In the genomic region with DNA sequence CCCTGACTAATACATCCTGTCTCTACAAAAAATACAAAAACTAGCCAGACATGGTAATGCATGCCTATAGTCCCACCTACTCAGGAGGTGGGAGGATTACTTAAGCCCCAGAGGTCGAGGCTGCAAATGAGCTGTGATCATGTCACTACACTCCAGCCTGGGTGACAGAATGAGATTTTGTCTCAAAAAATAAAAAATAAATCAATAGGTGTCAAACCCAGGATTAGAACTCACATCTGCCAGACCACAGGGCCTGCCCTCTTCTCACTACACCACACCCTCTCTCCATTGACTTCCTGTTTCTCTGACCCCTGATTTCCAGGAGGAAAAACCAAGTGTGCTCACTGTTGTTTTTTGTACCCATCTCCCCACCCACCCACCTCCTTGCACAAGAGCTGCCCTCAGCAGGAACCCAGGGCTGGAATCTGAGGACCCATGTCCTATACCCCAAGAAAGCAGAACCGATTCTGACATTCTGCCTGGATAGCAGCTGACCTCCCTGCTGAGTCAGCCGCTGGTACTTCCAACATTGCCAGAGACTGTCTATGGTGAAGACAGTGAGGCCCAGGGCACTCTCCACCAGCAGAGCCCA, we compare ENCODE assay signal across 12 cellular contexts. TPM values are rescaled to one million over a fixed set of nuclear protein-coding genes. Genes with fewer than 3 reads are reported as not detected.
DNase-seq lines count a peak whose midpoint lies in the region; ATAC-seq and TF ChIP-seq lines count a peak whose summit lies in the region.
"Had no signal": no experiment of that assay in that cellular context is flagged by ENCODE, and none has a peak within 500 bp of the region (broad histone marks: within the 10 kb centered on the region; RNA-seq: fewer than 3 reads in every experiment).

No MANE protein-coding gene starts in this region.

- peak; percentile 25 for DNase-seq in NK-92 treated with Interleukin-12 subunit alpha and Interleukin-12 subunit beta, amount 100 ng/mL, for 24 hours (lab: John Stamatoyannopoulos, UW)
- DNase-seq in NK-92 (lab: John Stamatoyannopoulos, UW; ENCODE audit: unreplicated experiment) (no peak), caudate nucleus (lab: John Stamatoyannopoulos, UW) (peak in 13 of 61 donors; percentile 7 to 39 (median 20)), medulla oblongata (ENCODE audit: extremely low spot score) (peak; percentile 83), thoracic aorta (ENCODE audit: low spot score) (peak; percentile 36), KBM-7 (no peak), NCI-H510A (lab: John Stamatoyannopoulos, UW) (no peak), DMS 273 treated with DMSO at 0.1 percent for 48 hours (lab: John Stamatoyannopoulos, UW) (no peak)
- DNase-seq: activated naive CD4-positive, alpha-beta T cell treated with anti-CD3 and anti-CD28 coated beads, Interleukin-2, amount 50 U/mL, for 16 hours; naive B cell; T1000 had no signal

- in situ Hi-C loops in KBM-7 (cut with MboI; ENCODE audit: low pct_unique_long_range_greater_than_20kb, low sequenced_read_pairs) = no loop called here

- H3K4me1 ChIP-seq in thoracic aorta (ENCODE audit: control insufficient read depth in 1 of 2, low read depth in 2 of 2) = peaks cover 31 to 71% of the 10 kb centered on the region in 2 donors

- H3K4me3 ChIP-seq in thoracic aorta = no peak overlapping the region

- ATAC-seq in thoracic aorta (ENCODE audit: insufficient number of reproducible peaks, low FRiP score, low read depth) = peak; percentile 59

- no peak for TF ChIP-seq CTCF in thoracic aorta (IDR thresholded peaks at IDR 0.05)

- no peaks in the 10 kb centered on the region for H3K27me3 ChIP-seq in thoracic aorta (replicated peaks; ENCODE audit: insufficient read depth)

- peaks cover 4% of the 10 kb centered on the region for H3K36me3 ChIP-seq in thoracic aorta

- no peaks in the 10 kb centered on the region for H3K9me3 ChIP-seq in thoracic aorta

- H3K27ac ChIP-seq in caudate nucleus (ENCODE audit: low read depth, low read length) (peak overlapping the region; percentile 53), thoracic aorta (peak overlapping the region in 1 of 2 donors; percentile 88)
- H3K27ac ChIP-seq: 22Rv1 had no signal

RNA-seq across cellular contexts. Expression of gene CMKLR1, which starts 6.2 kb away (rescaled TPM):
- total RNA-seq in thoracic aorta = 10 to 100 TPM; 56.6 to 73.8 TPM

Comparison
In these comparisons a context has a peak if more than half of its experiments do, and no peak if none do; other contexts are left out.
1. DNase-seq: peak in NK-92 treated with Interleukin-12 subunit alpha and Interleukin-12 subunit beta, amount 100 ng/mL, for 24 hours (single experiment), medulla oblongata (single experiment) and thoracic aorta (single experiment); none in NK-92 (single experiment), KBM-7 (single experiment), NCI-H510A (single experiment) and DMS 273 treated with DMSO at 0.1 percent for 48 hours (single experiment).